Comparison of ENCODE assay signal across 1 cellular context in genomic region chr5:176536902-176537607, GRCh38.
TF ChIP-seq lines count a peak whose summit lies in the region.

TSS of gene RNF44 (minus strand) at chr5:176537402. CDS start at chr5:176532472, 4,930 bp downstream.

TF ChIP-seq in HepG2, 621 proteins besides CTCF, POLR2A, EP300 and RAD21 (continued from another document and continues in another):
- TF ChIP-seq MED13 (CRISPR knock-in tag; IDR thresholded peaks at IDR 0.05), result 0 out of 2 replicates have a peak, but pooled peaks have one; percentile 40
- peak; percentile 0 for TF ChIP-seq ZNF883 (CRISPR knock-in tag; IDR thresholded peaks at IDR 0.05; ENCODE audit: not compliant biosample characterization)
- TF ChIP-seq ZNF687 (CRISPR knock-in tag; IDR thresholded peaks at IDR 0.05), result peak; percentile 45
- no peak for TF ChIP-seq CREB1 (IDR thresholded peaks at IDR 0.05)
- TF ChIP-seq CREB1 (CRISPR knock-in tag; IDR thresholded peaks at IDR 0.05), result no peak
- TF ChIP-seq KLF6 (CRISPR knock-in tag; IDR thresholded peaks at IDR 0.05), result peak; percentile 24; the same call in 1 of the 2 replicates
- no peak for TF ChIP-seq MEIS1 (CRISPR knock-in tag; IDR thresholded peaks at IDR 0.05; ENCODE audit: borderline replicate concordance)
- no peak for TF ChIP-seq ATF6 (CRISPR knock-in tag; conservative IDR thresholded peaks at IDR 0.05)
- TF ChIP-seq SP4 (CRISPR knock-in tag; IDR thresholded peaks at IDR 0.05), result no peak
- no peak for TF ChIP-seq ZNF12 (CRISPR knock-in tag; IDR thresholded peaks at IDR 0.05)
- TF ChIP-seq ZNF619 (CRISPR knock-in tag; IDR thresholded peaks at IDR 0.05), result no peak
- no peak for TF ChIP-seq IKZF5 (CRISPR knock-in tag; IDR thresholded peaks at IDR 0.05)
- no peak for TF ChIP-seq ATF1 (CRISPR knock-in tag; IDR thresholded peaks at IDR 0.05)
- no peak for TF ChIP-seq ZFP1 (CRISPR knock-in tag; IDR thresholded peaks at IDR 0.05)
- no peak for TF ChIP-seq ESRRA (CRISPR knock-in tag; IDR thresholded peaks at IDR 0.05; ENCODE audit: low read depth)
- no peak for TF ChIP-seq RFXAP (CRISPR knock-in tag; IDR thresholded peaks at IDR 0.05; ENCODE audit: borderline replicate concordance)
- TF ChIP-seq PCBP1 (IDR thresholded peaks at IDR 0.05; ENCODE audit: borderline replicate concordance, low read depth, low read length), result 0 out of 2 replicates have a peak, but pooled peaks have one; percentile 10
- TF ChIP-seq PHF5A (CRISPR knock-in tag; IDR thresholded peaks at IDR 0.05; ENCODE audit: low read depth, unreplicated experiment), result no peak
- TF ChIP-seq FOXO1 (CRISPR knock-in tag; IDR thresholded peaks at IDR 0.05), result no peak
- no peak for TF ChIP-seq NR3C1 (CRISPR knock-in tag; IDR thresholded peaks at IDR 0.05)
- TF ChIP-seq ZNF280B (CRISPR knock-in tag; IDR thresholded peaks at IDR 0.05; ENCODE audit: borderline replicate concordance), result no peak
- no peak for TF ChIP-seq ATAD3A (CRISPR knock-in tag; IDR thresholded peaks at IDR 0.05)
- TF ChIP-seq ZNF318 (CRISPR knock-in tag; IDR thresholded peaks at IDR 0.05), result no peak
- no peak for TF ChIP-seq ONECUT2 (CRISPR knock-in tag; IDR thresholded peaks at IDR 0.05)
- TF ChIP-seq ZNF292 (CRISPR knock-in tag; IDR thresholded peaks at IDR 0.05; ENCODE audit: borderline replicate concordance, low read depth), result no peak
- no peak for TF ChIP-seq PAX8 (CRISPR knock-in tag; IDR thresholded peaks at IDR 0.05; ENCODE audit: borderline replicate concordance)
- peak; percentile 42; the same call in 1 of the 2 replicates for TF ChIP-seq ZGPAT (CRISPR knock-in tag; IDR thresholded peaks at IDR 0.05)
- TF ChIP-seq ZNF367 (CRISPR knock-in tag; IDR thresholded peaks at IDR 0.05; ENCODE audit: borderline replicate concordance), result no peak
- no peak for TF ChIP-seq ZNF30 (CRISPR knock-in tag; IDR thresholded peaks at IDR 0.05)
- TF ChIP-seq RBFOX2 (IDR thresholded peaks at IDR 0.05; ENCODE audit: low read depth, low read length), result peak; percentile 90
- no peak; the same call in 1 of the 2 replicates for TF ChIP-seq SKIL (CRISPR knock-in tag; IDR thresholded peaks at IDR 0.05; ENCODE audit: borderline replicate concordance)
- TF ChIP-seq SRF (IDR thresholded peaks at IDR 0.05; ENCODE audit: low read depth, low read length), result no peak
